Comparison of ENCODE assay signal across 8 cellular contexts in the genomic region with DNA sequence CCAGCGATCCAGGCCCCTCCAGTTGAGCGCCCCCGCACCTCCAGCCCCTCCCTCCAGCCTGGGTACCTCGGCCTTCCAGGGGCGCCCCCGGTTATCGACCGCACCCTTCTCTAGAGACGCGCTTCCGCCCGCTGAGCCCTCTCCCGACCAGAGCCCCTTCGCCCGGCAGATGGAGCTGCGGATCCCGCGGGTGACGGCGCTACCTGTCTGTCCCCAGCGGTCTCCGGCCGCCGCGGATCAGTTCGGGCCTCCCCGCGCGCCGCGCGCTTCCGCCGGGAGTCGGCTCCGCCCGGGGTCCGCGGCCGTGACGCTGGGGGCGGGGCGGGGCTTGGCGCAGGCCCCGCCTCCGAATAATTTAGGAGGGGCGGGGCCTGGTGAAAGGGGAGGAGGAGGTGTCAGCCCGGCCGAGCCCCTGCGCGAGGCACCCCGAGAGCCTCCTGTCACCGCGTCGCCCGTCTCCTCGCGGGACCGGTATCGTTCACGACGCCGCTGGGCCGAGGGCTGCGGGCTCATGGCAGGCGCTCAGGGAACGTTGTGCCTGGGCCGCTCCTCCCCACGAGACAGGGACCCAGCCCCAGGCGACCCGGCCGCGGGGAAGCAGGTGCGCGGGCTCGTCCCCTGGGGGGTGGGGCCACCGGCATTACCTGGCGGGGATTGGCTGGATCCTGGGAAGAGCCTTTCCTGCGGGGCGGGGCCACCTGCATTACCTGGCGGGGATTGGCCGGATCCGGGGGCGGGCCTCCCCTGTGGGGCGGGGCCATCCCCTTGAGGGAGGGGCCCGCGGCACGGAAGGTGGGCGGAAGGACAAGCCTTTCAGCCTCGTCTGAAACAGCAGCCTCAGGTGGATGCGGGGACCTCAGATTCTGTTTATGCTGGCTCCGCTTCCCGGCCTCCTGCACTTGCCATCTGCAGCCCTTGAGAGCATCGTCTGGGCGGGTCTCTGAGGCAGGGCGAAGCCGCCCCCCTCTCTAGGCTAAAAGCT. TPM values are rescaled to one million over a fixed set of nuclear protein-coding genes. Genes with fewer than 3 reads are reported as not detected.
DNase-seq lines count a peak whose midpoint lies in the region; ATAC-seq and TF ChIP-seq lines count a peak whose summit lies in the region.

A gene with protein sequence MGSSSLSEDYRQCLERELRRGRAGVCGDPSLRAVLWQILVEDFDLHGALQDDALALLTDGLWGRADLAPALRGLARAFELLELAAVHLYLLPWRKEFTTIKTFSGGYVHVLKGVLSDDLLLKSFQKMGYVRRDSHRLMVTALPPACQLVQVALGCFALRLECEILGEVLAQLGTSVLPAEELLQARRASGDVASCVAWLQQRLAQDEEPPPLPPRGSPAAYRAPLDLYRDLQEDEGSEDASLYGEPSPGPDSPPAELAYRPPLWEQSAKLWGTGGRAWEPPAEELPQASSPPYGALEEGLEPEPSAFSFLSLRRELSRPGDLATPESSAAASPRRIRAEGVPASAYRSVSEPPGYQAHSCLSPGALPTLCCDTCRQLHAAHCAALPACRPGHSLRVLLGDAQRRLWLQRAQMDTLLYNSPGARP (minus strand): TSS at position 281 of the 982 bp plus-strand sequence. CDS start 473 bp downstream, outside the sequence.

- ATAC-seq in GM21526 (IDR thresholded peaks at IDR 0.05; ENCODE audit: low FRiP score, unreplicated experiment) (peak; percentile 47), IMR-90 (ENCODE audit: low read depth) (peak; percentile 80)

- H3K36me3 ChIP-seq in IMR-90 (ENCODE audit: control insufficient read depth, insufficient read depth, low read length) (peaks cover 9% of the 10 kb centered on the region; the same call in 1 of the 2 replicates), esophagus (ENCODE audit: control insufficient read depth in 2 of 2, insufficient read depth in 2 of 2, low read length in 1 of 2) (peaks cover 0 to 5% of the 10 kb centered on the region in 2 donors), muscle layer of colon (ENCODE audit: insufficient read depth, low read length) (no peaks in the 10 kb centered on the region)

- peak; percentile 27 for TF ChIP-seq CTCF in IMR-90 (conservative IDR thresholded peaks at IDR 0.05; ENCODE audit: low read depth, low read length)

- no peak within 1 kb of the TSS for H4K91ac ChIP-seq in IMR-90 (ENCODE audit: insufficient read depth, low read depth, low read length)

- no peak for TF ChIP-seq RAD21 in IMR-90 (IDR thresholded peaks at IDR 0.05; ENCODE audit: low read length)

- H3K4me2 ChIP-seq in IMR-90 (ENCODE audit: low read depth, low read length) = peak within 1 kb of the TSS; percentile 100

- H3K56ac ChIP-seq in IMR-90 (ENCODE audit: extremely low read depth, insufficient read depth, low read length) = no peak within 1 kb of the TSS

- peak; percentile 97 for DNase-seq in DMS53 (lab: John Stamatoyannopoulos, UW)
- DNase-seq in IMR-90 = peak; percentile 65
- DNase-seq in OCI-M1 (lab: John Stamatoyannopoulos, UW) = peak; percentile 97
- DNase-seq in activated T-cell treated with anti-CD3 and anti-CD28 coated beads, Interleukin-2, amount 50 U/mL, for 1 hour = peak; percentile 99
- peak; percentile 88 for DNase-seq in stimulated activated CD8-positive, alpha-beta memory T cell treated with anti-CD3 and anti-CD28 coated beads, Interleukin-7, amount 100 ng/mL, for 24 hours (ENCODE audit: low read depth)

- CTCF ChIA-PET in IMR-90 (lab: Yijun Ruan, JAX) = interaction anchor here (3.2 kb wide), 1 partner anchor 159 kb away, joined by 19 read pairs; no protein-coding TSS in a partner anchor

- H3K9me3 ChIP-seq in IMR-90 (ENCODE audit: control insufficient read depth, insufficient read depth, low read length) (no peaks in the 10 kb centered on the region), esophagus (ENCODE audit: control insufficient read depth in 2 of 2, insufficient read depth in 1 of 2, low read depth in 1 of 2, low read length in 1 of 2) (no peaks in the 10 kb centered on the region), muscle layer of colon (ENCODE audit: low read length) (no peaks in the 10 kb centered on the region)

- H3K27me3 ChIP-seq in IMR-90 (ENCODE audit: control insufficient read depth, insufficient read depth, low read length) (no peaks in the 10 kb centered on the region), esophagus (ENCODE audit: control insufficient read depth in 1 of 2, insufficient read depth in 2 of 2, low read length in 2 of 2) (no peaks in the 10 kb centered on the region), muscle layer of colon (ENCODE audit: control insufficient read depth in 1 of 2, insufficient read depth in 2 of 2, low read length in 2 of 2) (peaks cover 0 to 40% of the 10 kb centered on the region in 2 donors)

- no peak within 1 kb of the TSS for H2BK120ac ChIP-seq in IMR-90 (ENCODE audit: low read depth, low read length)

- intact Hi-C loops in IMR-90 (cut with micrococcal nuclease) = loop anchor here (2.0 kb wide), 2 partner anchors 91 to 159 kb away; no protein-coding TSS in a partner anchor

- H3K4ac ChIP-seq in IMR-90 (ENCODE audit: low read depth, low read length) = peak within 1 kb of the TSS; percentile 41; the same call in 1 of the 2 replicates

- H3K79me1 ChIP-seq in IMR-90 (ENCODE audit: low read depth in 1 of 2, low read length in 2 of 2) = peaks cover 5 to 20% of the 10 kb centered on the region in 2 experiments; a peak in 2 of 4 replicates

- peak within 1 kb of the TSS; percentile 10; the same call in 1 of the 2 replicates for H3K14ac ChIP-seq in IMR-90 (replicated peaks; ENCODE audit: low read depth, low read length)

- H2BK15ac ChIP-seq in IMR-90 (ENCODE audit: low read depth, low read length) = no peak within 1 kb of the TSS

- H3K9ac ChIP-seq in IMR-90 (ENCODE audit: low read depth, low read length) (peak within 1 kb of the TSS; percentile 89), muscle layer of colon (ENCODE audit: low read length) (no peak within 1 kb of the TSS)

- no peak within 1 kb of the TSS; the same call in 1 of the 2 replicates for H4K5ac ChIP-seq in IMR-90 (ENCODE audit: low read depth, low read length)

- H3K4me3 ChIP-seq in IMR-90 (ENCODE audit: insufficient read depth, low read depth, low read length) (peak within 1 kb of the TSS; percentile 100), esophagus (ENCODE audit: low read depth in 1 of 2, low read length in 2 of 2) (peak within 1 kb of the TSS; percentile 55 to 70), muscle layer of colon (ENCODE audit: low read depth in 1 of 2, low read length in 2 of 2) (peak within 1 kb of the TSS; percentile 50 to 58)

- peak within 1 kb of the TSS; percentile 86 for H2AK5ac ChIP-seq in IMR-90 (ENCODE audit: low read depth, low read length)

- H2AFZ ChIP-seq in IMR-90 (replicated peaks; ENCODE audit: low read length, poor library complexity) = peak within 1 kb of the TSS; percentile 99

- in situ Hi-C loops in IMR-90 (cut with MboI; ENCODE audit: low sequenced_read_pairs) = no loop called here

- H2BK5ac ChIP-seq in IMR-90 (ENCODE audit: low read depth, low read length, poor library complexity, severe bottlenecking) = peak within 1 kb of the TSS; percentile 35

- no TSS peak for BruUV-seq in IMR-90 (replicated peaks; lab: Mats Ljungman, UMichigan)

- 0 out of 2 replicates have a peak within 1 kb of the TSS, but pooled peaks have one; percentile 63 for H3K18ac ChIP-seq in IMR-90 (ENCODE audit: low read depth, low read length)

- peak within 1 kb of the TSS in 1 of 2 experiments; percentile 71; a peak in 1 of 4 replicates for H4K8ac ChIP-seq in IMR-90 (ENCODE audit: low read depth in 2 of 2, low read length in 2 of 2)

- peak; percentile 78 for TF ChIP-seq POLR2A in IMR-90 (IDR thresholded peaks at IDR 0.05; ENCODE audit: low read depth, low read length)

- dilution Hi-C loops in IMR-90 (cut with HindIII; ENCODE audit: low sequenced_read_pairs, unreplicated experiment) = no loop called here

- H3K9me1 ChIP-seq in IMR-90 (ENCODE audit: insufficient read depth, low read length) = no peaks in the 10 kb centered on the region

- H3K4me1 ChIP-seq in IMR-90 (ENCODE audit: control insufficient read depth, insufficient read depth, low read length) (peaks cover 11% of the 10 kb centered on the region), esophagus (ENCODE audit: control insufficient read depth in 2 of 2, insufficient read depth in 2 of 2, low read length in 1 of 2) (peaks cover 0 to 10% of the 10 kb centered on the region in 2 donors), muscle layer of colon (ENCODE audit: insufficient read depth, low read length) (peaks cover 8% of the 10 kb centered on the region)

- WGBS in IMR-90 (ENCODE audit: extremely low coverage in 2 of 2, insufficient read length in 1 of 2), 2 experiments = 5% methylated on average over 22 of the region's 97 CpGs; no CpG with 5 or more reads in 1 of the 2 experiments
- WGBS in esophagus, 2 donors = 1% methylated on average over 65 to 97 of the region's 97 CpGs

- POLR2A ChIA-PET in IMR-90 (lab: Charles Lee; ENCODE audit: unreplicated experiment) = no interaction called here

- H3K27ac ChIP-seq in IMR-90 (ENCODE audit: insufficient read depth, low read length) (peak within 1 kb of the TSS; percentile 64; the same call in 1 of the 2 replicates), esophagus (ENCODE audit: low read depth in 2 of 2, low read length in 1 of 2) (peak within 1 kb of the TSS; percentile 93), muscle layer of colon (ENCODE audit: low read depth, low read length) (peak within 1 kb of the TSS; percentile 1)

- H2BK20ac ChIP-seq in IMR-90 (ENCODE audit: low read depth, low read length) = no peak within 1 kb of the TSS

- H2AK9ac ChIP-seq in IMR-90 (replicated peaks; ENCODE audit: low read depth, low read length, poor library complexity) = peak within 1 kb of the TSS; percentile 95

- H3K23ac ChIP-seq in IMR-90 (ENCODE audit: low read depth, low read length) = no peak within 1 kb of the TSS

- peaks cover 21% of the 10 kb centered on the region for H4K20me1 ChIP-seq in IMR-90 (ENCODE audit: insufficient read depth, low read length)

TF ChIP-seq in IMR-90, 13 proteins besides CTCF, POLR2A, EP300 and RAD21 (continues in another document):
- no peak for TF ChIP-seq RCOR1 (IDR thresholded peaks at IDR 0.05; ENCODE audit: insufficient replicate concordance, low read length)
- TF ChIP-seq MXI1 (IDR thresholded peaks at IDR 0.05; ENCODE audit: borderline replicate concordance, low read depth, low read length) = 0 out of 2 replicates have a peak, but pooled peaks have one; percentile 24
- no peak for TF ChIP-seq NFE2L2 (IDR thresholded peaks at IDR 0.05; ENCODE audit: low read depth, low read length)
- TF ChIP-seq SMC3 (IDR thresholded peaks at IDR 0.05; ENCODE audit: low read depth, low read length) = 0 out of 2 replicates have a peak, but pooled peaks have one; percentile 14
- peak; percentile 57; the same call in 1 of the 2 replicates for TF ChIP-seq MAZ (IDR thresholded peaks at IDR 0.05; ENCODE audit: borderline replicate concordance, low read depth, low read length)

RNA-seq across cellular contexts. Expression of the gene that starts here (rescaled TPM):
- 4.8 and 5.0 TPM in 2 replicates for total RNA-seq in IMR-90 (2012; rRNA removed)
- polyA plus RNA-seq in IMR-90 (2012; rRNA removed) = 6.9 and 8.8 TPM in 2 replicates
- 11.7 and 14.7 TPM in 2 replicates for polyA plus RNA-seq in IMR-90 (2012; cell fraction: cytosol; rRNA removed)
- 5.4 and 20.5 TPM in 2 replicates for polyA plus RNA-seq in IMR-90 (2012; cell fraction: nucleus; rRNA removed; ENCODE audit: low replicate concordance)
- polyA plus RNA-seq in esophagus = 1 to 10 TPM; 4.8 to 6.5 TPM

Comparison
In these comparisons a context has a peak if more than half of its experiments do, and no peak if none do; other contexts are left out.
1. Peak in every context shown above with its lines: DNase-seq, ATAC-seq, H3K4me3 ChIP-seq and H3K27ac ChIP-seq.
2. H3K27ac ChIP-seq: peak in every context shown above with its lines; median percentile 93 in esophagus; 64 in IMR-90; 1 in muscle layer of colon.